11 cellular contexts compared by ENCODE assay signal in genomic region chr6:90584636-90585255, GRCh38.
DNase-seq lines count a peak whose midpoint lies in the region; ATAC-seq, FAIRE-seq and TF ChIP-seq lines count a peak whose summit lies in the region.
"Had no signal": no experiment of that assay in that cellular context is flagged by ENCODE, and none has a peak within 500 bp of the region (broad histone marks: within the 10 kb centered on the region; RNA-seq: fewer than 3 reads in every experiment).

No MANE protein-coding gene starts in this region.

- no peak overlapping the region for H3K27ac ChIP-seq in ACC112 (ENCODE audit: low read depth, low read length)
- no peak overlapping the region for H3K27ac ChIP-seq in OCI-LY3 (ENCODE audit: low read length)
- H3K27ac ChIP-seq: thyroid gland had no signal

- peak; percentile 71 for FAIRE-seq in GM19239 (lab: Jason Lieb, UNC)

- H3K4me3 ChIP-seq in ACC112 (ENCODE audit: low read depth, low read length) = peak overlapping the region; percentile 93
- 0 out of 2 replicates have a peak overlapping the region, but pooled peaks have one; percentile 81 for H3K4me3 ChIP-seq in OCI-LY3 (ENCODE audit: low read length)
- peak overlapping the region; percentile 76 for H3K4me3 ChIP-seq in fibroblast of mammary gland (ENCODE audit: control insufficient read depth, low read depth, low read length)

- no peak overlapping the region for H2AFZ ChIP-seq in ACC112 (ENCODE audit: low read length, unreplicated experiment)
- no peak overlapping the region for H2AFZ ChIP-seq in OCI-LY3 (ENCODE audit: low read depth, low read length)

- H3K79me2 ChIP-seq in ACC112 (ENCODE audit: control insufficient read depth, insufficient read depth, low read length, unreplicated experiment) = peaks cover 64% of the 10 kb centered on the region
- H3K79me2 ChIP-seq in OCI-LY3 (ENCODE audit: low read length) = peaks cover 65% of the 10 kb centered on the region

- no peak for DNase-seq in GM19239 (ENCODE audit: insufficient read length, low spot score)
- no peak for DNase-seq in fibroblast of mammary gland (ENCODE audit: low read depth)
- DNase-seq in stimulated activated naive CD4-positive, alpha-beta T cell treated with Interleukin-2 at 50 U/mL for 16 hours (lab: John Stamatoyannopoulos, UW) = no peak
- no peak for DNase-seq in NCI-H748 (lab: John Stamatoyannopoulos, UW; ENCODE audit: unreplicated experiment)
- no peak for DNase-seq in SKM-1 treated with dmso at 0.1 percent for 144 hours (lab: John Stamatoyannopoulos, UW; ENCODE audit: unreplicated experiment)
- DNase-seq: activated effector memory CD4-positive, alpha-beta T cell treated with Interleukin-2 at 50 U/mL for 16 hours; NCI-H2171; thyroid gland had no signal

- TF ChIP-seq CTCF in OCI-LY3 (IDR thresholded peaks at IDR 0.05; ENCODE audit: low read depth, low read length) (no peak), fibroblast of mammary gland (conservative IDR thresholded peaks at IDR 0.05; ENCODE audit: control insufficient read depth, insufficient read depth, low read depth, low read length) (no peak)

- H3K27me3 ChIP-seq in ACC112 (ENCODE audit: insufficient read depth, low read length) (no peaks in the 10 kb centered on the region), OCI-LY3 (ENCODE audit: low read depth, low read length) (no peaks in the 10 kb centered on the region)
- H3K27me3 ChIP-seq: thyroid gland had no signal

- H3K9ac ChIP-seq in OCI-LY3 (ENCODE audit: low read length) = no peak overlapping the region

- H3K36me3 ChIP-seq in ACC112 (ENCODE audit: insufficient read depth, low read length) (no peaks in the 10 kb centered on the region), OCI-LY3 (replicated peaks; ENCODE audit: low read depth, low read length) (no peaks in the 10 kb centered on the region)
- H3K36me3 ChIP-seq: thyroid gland had no signal

- peaks cover 23% of the 10 kb centered on the region for H3K4me1 ChIP-seq in ACC112 (ENCODE audit: control insufficient read depth, insufficient read depth, low read length, unreplicated experiment)
- peaks cover 23% of the 10 kb centered on the region for H3K4me1 ChIP-seq in OCI-LY3 (ENCODE audit: low read length)

- ATAC-seq in GM19035 (IDR thresholded peaks at IDR 0.05; ENCODE audit: unreplicated experiment) = no peak

- H3K9me3 ChIP-seq in OCI-LY3 (ENCODE audit: insufficient read depth, low read length) = no peaks in the 10 kb centered on the region
- H3K9me3 ChIP-seq: thyroid gland had no signal

- H4K20me1 ChIP-seq in OCI-LY3 (ENCODE audit: insufficient read depth, low read length) = peaks cover 17% of the 10 kb centered on the region; the same call in 1 of the 2 replicates

- H3K4me2 ChIP-seq in OCI-LY3 (ENCODE audit: low read length) = peak overlapping the region; percentile 67
